11 cellular contexts compared by ENCODE assay signal in genomic region chr22:45996241-45997076, GRCh38. TPM values are rescaled to one million over a fixed set of nuclear protein-coding genes. Genes with fewer than 3 reads are reported as not detected.
DNase-seq lines count a peak whose midpoint lies in the region; ATAC-seq and TF ChIP-seq lines count a peak whose summit lies in the region.
"Had no signal": no experiment of that assay in that cellular context is flagged by ENCODE, and none has a peak within 500 bp of the region (broad histone marks: within the 10 kb centered on the region; RNA-seq: fewer than 3 reads in every experiment).

No MANE protein-coding gene starts in this region.

- H3K4me1 ChIP-seq in Loucy (ENCODE audit: insufficient read depth, low read length, poor library complexity, severe bottlenecking) (peaks cover 26% of the 10 kb centered on the region), urinary bladder (ENCODE audit: insufficient read depth) (no peaks in the 10 kb centered on the region)

- H3K36me3 Mint-ChIP-seq in central memory CD8-positive, alpha-beta T cell (ENCODE audit: insufficient read depth), result peaks cover 13% of the 10 kb centered on the region
- H3K36me3 Mint-ChIP-seq: T-cell had no signal

- H3K4me1 Mint-ChIP-seq in central memory CD8-positive, alpha-beta T cell, result peaks cover 14% of the 10 kb centered on the region

- ATAC-seq in central memory CD8-positive, alpha-beta T cell (replicated peaks; ENCODE audit: extremely low read depth, poor library complexity, severe bottlenecking), result no peak
- ATAC-seq in HG02938 (IDR thresholded peaks at IDR 0.05; ENCODE audit: unreplicated experiment) (no peak), GM18502 (IDR thresholded peaks at IDR 0.05; ENCODE audit: poor library complexity, unreplicated experiment) (no peak)
- ATAC-seq: HCT116 had no signal

- H3K4me3 ChIP-seq in Loucy (ENCODE audit: low read length, poor library complexity, severe bottlenecking) (peak overlapping the region; percentile 65), urinary bladder (ENCODE audit: low read depth, low read length) (no peak overlapping the region)

- no peaks in the 10 kb centered on the region for H3K27me3 ChIP-seq in Loucy (ENCODE audit: insufficient read depth, low read length, poor library complexity, severe bottlenecking)

- H3K27me3 Mint-ChIP-seq in central memory CD8-positive, alpha-beta T cell, result no peaks in the 10 kb centered on the region

- whole genome bisulfite sequencing in urinary bladder, result 77% methylated on average over 29 of the region's 29 CpGs

- H4K20me1 ChIP-seq in Loucy (ENCODE audit: insufficient read depth, low read length, poor library complexity, severe bottlenecking), result no peaks in the 10 kb centered on the region

- no peaks in the 10 kb centered on the region for H3K9me3 ChIP-seq in Loucy (ENCODE audit: insufficient read depth, low read depth, low read length)

- H3K4me2 ChIP-seq in Loucy (ENCODE audit: low read depth, low read length, poor library complexity, severe bottlenecking), result peak overlapping the region; percentile 83

- peak overlapping the region; percentile 71 for H3K27ac Mint-ChIP-seq in central memory CD8-positive, alpha-beta T cell (ENCODE audit: low read depth)
- H3K27ac Mint-ChIP-seq: T-cell had no signal

- H3K4me3 Mint-ChIP-seq in central memory CD8-positive, alpha-beta T cell, result no peak overlapping the region
- H3K4me3 Mint-ChIP-seq: T-cell had no signal

- H2AFZ ChIP-seq in Loucy (ENCODE audit: low read length), result no peak overlapping the region

- peaks cover 14% of the 10 kb centered on the region for H3K9me3 Mint-ChIP-seq in central memory CD8-positive, alpha-beta T cell
- H3K9me3 Mint-ChIP-seq: T-cell had no signal

- TF ChIP-seq CTCF in Loucy (conservative IDR thresholded peaks at IDR 0.05; ENCODE audit: low read length), result no peak

- no peaks in the 10 kb centered on the region for H3F3A ChIP-seq in Loucy (ENCODE audit: low read depth)

- H3K36me3 ChIP-seq in Loucy (ENCODE audit: insufficient read depth, low read length), result no peaks in the 10 kb centered on the region
- H3K36me3 ChIP-seq in urinary bladder (ENCODE audit: insufficient read depth), result no peaks in the 10 kb centered on the region

- peak overlapping the region; percentile 64 for H3K9ac ChIP-seq in Loucy (ENCODE audit: low read depth, low read length, poor library complexity, severe bottlenecking)

- no peaks in the 10 kb centered on the region for H3K9me2 ChIP-seq in Loucy (replicated peaks; ENCODE audit: low read depth, low read length)

- H3K27ac ChIP-seq in urinary bladder (ENCODE audit: low read depth), result peak overlapping the region; percentile 40

- DNase-seq in central memory CD8-positive, alpha-beta T cell (ENCODE audit: low spot score in 2 of 2), result no peak
- DNase-seq in medulla oblongata (ENCODE audit: extremely low spot score), result peak; percentile 64
- no peak for DNase-seq in NCI-H1694 (lab: John Stamatoyannopoulos, UW)
- no peak for DNase-seq in stimulated activated CD4-positive, alpha-beta T cell treated with anti-CD3 and anti-CD28 coated beads, Interleukin-12 subunit alpha, Interleukin-12 subunit beta, amount 100 ng/mL, for 4 hours
- DNase-seq: stimulated activated CD4-positive, alpha-beta T cell treated with anti-CD3 and anti-CD28 coated beads, Interleukin-1b, Interleukin-23, amount 100 ng/mL, for 48 hours had no signal

- H3K79me2 ChIP-seq in Loucy (ENCODE audit: insufficient read depth, low read length), result no peaks in the 10 kb centered on the region

RNA-seq across cellular contexts. Expression of gene WNT7B, which starts 19.5 kb away (rescaled TPM):
- total RNA-seq in urinary bladder, result 3.1 TPM
- polyA plus RNA-seq in urinary bladder, result 4.1 TPM
